ENCODE assay signal across 11 cellular contexts in the genomic region with DNA sequence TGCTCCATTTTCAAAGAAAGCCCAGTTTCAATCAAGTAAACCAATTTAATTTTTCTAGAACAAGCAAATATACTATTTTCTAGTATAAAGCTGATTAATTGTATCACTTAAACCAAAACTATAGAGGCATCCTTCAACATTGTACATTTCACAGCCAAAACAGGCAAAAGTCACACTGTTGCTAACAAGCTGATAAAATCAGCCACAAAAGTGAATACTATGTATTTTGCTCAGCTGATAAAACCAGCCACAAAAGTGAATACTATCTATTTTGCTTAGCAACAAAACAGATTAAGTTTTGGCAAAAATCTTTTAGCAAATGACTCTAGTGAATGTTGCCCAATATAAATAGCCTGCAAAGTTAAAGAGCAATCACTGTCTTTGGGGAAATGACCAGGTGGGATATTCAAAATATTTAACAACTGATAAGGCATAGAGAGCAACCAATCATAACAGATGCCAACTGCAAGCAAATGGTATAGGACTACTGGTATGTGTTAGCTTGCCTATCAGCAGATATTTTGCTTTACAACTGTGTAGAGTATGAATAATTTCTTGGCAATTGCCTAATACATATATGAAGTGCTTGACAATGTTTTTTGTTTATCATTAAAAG.
DNase-seq lines count a peak whose midpoint lies in the region; ATAC-seq and TF ChIP-seq lines count a peak whose summit lies in the region.
"Had no signal": no experiment of that assay in that cellular context is flagged by ENCODE, and none has a peak within 500 bp of the region (broad histone marks: within the 10 kb centered on the region; RNA-seq: fewer than 3 reads in every experiment).

No MANE protein-coding gene starts in this region.

- ATAC-seq in GM18498 (IDR thresholded peaks at IDR 0.05; ENCODE audit: unreplicated experiment) = peak; percentile 59
- peak; percentile 53 for ATAC-seq in GM19452 (IDR thresholded peaks at IDR 0.05; ENCODE audit: unreplicated experiment)
- ATAC-seq in HG02938 (IDR thresholded peaks at IDR 0.05; ENCODE audit: unreplicated experiment) = peak; percentile 37
- ATAC-seq: heart left ventricle, PC-3 had no signal

- peak; percentile 31 for DNase-seq in NCI-H526 treated with DMSO at 0.1 percent for 48 hours (lab: John Stamatoyannopoulos, UW)
- no peak for DNase-seq in AG20443 (ENCODE audit: low spot score)
- DNase-seq in effector CD4-positive, alpha-beta T cell = no peak
- no peak for DNase-seq in activated T-cell treated with anti-CD3 and anti-CD28 coated beads for 4 hours
- no peak for DNase-seq in HEK293T (ENCODE audit: extremely low spot score)
- DNase-seq: heart left ventricle, NCI-H1436 treated with DMSO at 0.1 percent for 48 hours, PC-3 had no signal

- POLR2A ChIA-PET in HEK293T (lab: Yijun Ruan, JAX) = interaction anchor here (1.4 kb wide), 1 partner anchor 45 kb away, joined by 7 read pairs; a partner anchor contains a TSS

- CTCF ChIA-PET in HEK293T (lab: Yijun Ruan, JAX) = no interaction called here

TF ChIP-seq in HEK293T, 16 proteins besides CTCF, POLR2A, EP300 and RAD21:
- TF ChIP-seq FOXA1 (IDR thresholded peaks at IDR 0.05) (no peak), BHLHE40 (IDR thresholded peaks at IDR 0.05; ENCODE audit: borderline replicate concordance) (no peak), LEF1 (IDR thresholded peaks at IDR 0.05; ENCODE audit: borderline replicate concordance) (no peak), HDGF (IDR thresholded peaks at IDR 0.05; ENCODE audit: borderline replicate concordance) (no peak), FOXK2 (IDR thresholded peaks at IDR 0.05) (no peak), CTBP1 (IDR thresholded peaks at IDR 0.05; ENCODE audit: borderline replicate concordance) (no peak), FOXM1 (IDR thresholded peaks at IDR 0.05; ENCODE audit: borderline replicate concordance) (no peak), SP1 (IDR thresholded peaks at IDR 0.05) (no peak), TARDBP (IDR thresholded peaks at IDR 0.05) (no peak), ARNT (IDR thresholded peaks at IDR 0.05) (no peak), L3MBTL2 (conservative IDR thresholded peaks at IDR 0.05) (no peak), NFRKB (IDR thresholded peaks at IDR 0.05) (no peak)
- TF ChIP-seq, protein P1, sequence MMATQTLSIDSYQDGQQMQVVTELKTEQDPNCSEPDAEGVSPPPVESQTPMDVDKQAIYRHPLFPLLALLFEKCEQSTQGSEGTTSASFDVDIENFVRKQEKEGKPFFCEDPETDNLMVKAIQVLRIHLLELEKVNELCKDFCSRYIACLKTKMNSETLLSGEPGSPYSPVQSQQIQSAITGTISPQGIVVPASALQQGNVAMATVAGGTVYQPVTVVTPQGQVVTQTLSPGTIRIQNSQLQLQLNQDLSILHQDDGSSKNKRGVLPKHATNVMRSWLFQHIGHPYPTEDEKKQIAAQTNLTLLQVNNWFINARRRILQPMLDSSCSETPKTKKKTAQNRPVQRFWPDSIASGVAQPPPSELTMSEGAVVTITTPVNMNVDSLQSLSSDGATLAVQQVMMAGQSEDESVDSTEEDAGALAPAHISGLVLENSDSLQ (IDR thresholded peaks at IDR 0.05) = no peak
